Comparison of ENCODE assay signal across 15 cellular contexts in genomic region chr3:178705925-178706324, GRCh38.
DNase-seq lines count a peak whose midpoint lies in the region; ATAC-seq and TF ChIP-seq lines count a peak whose summit lies in the region.
"Had no signal": no experiment of that assay in that cellular context is flagged by ENCODE, and none has a peak within 500 bp of the region (broad histone marks: within the 10 kb centered on the region; RNA-seq: fewer than 3 reads in every experiment).

No MANE protein-coding gene starts in this region.

- H3K9me1 ChIP-seq in IMR-90 (ENCODE audit: insufficient read depth, low read length) = peaks cover 4% of the 10 kb centered on the region; the same call in 1 of the 2 replicates

- no peaks in the 10 kb centered on the region for H3K9me3 ChIP-seq in IMR-90 (ENCODE audit: control insufficient read depth, insufficient read depth, low read length)
- H3K9me3 ChIP-seq: SJCRH30 had no signal

- TF ChIP-seq POLR2A in IMR-90 (IDR thresholded peaks at IDR 0.05; ENCODE audit: low read depth, low read length) = no peak

- H2BK15ac ChIP-seq in IMR-90 (ENCODE audit: low read depth, low read length) = peak overlapping the region; percentile 54; the same call in 2 of the 3 replicates

- TF ChIP-seq RAD21 in IMR-90 (IDR thresholded peaks at IDR 0.05; ENCODE audit: low read length) = no peak

- TF ChIP-seq CTCF in IMR-90 (conservative IDR thresholded peaks at IDR 0.05; ENCODE audit: low read depth, low read length) = no peak
- no peak for TF ChIP-seq CTCF in RWPE1 (conservative IDR thresholded peaks at IDR 0.05; ENCODE audit: low read depth)

- H2BK20ac ChIP-seq in IMR-90 (ENCODE audit: low read depth, low read length) = peak overlapping the region; percentile 90; the same call in 1 of the 2 replicates

- H2AK5ac ChIP-seq in IMR-90 (ENCODE audit: low read depth, low read length) = no peak overlapping the region

- H3K14ac ChIP-seq in IMR-90 (replicated peaks; ENCODE audit: low read depth, low read length) = peak overlapping the region; percentile 61; the same call in 1 of the 2 replicates

- POLR2A ChIA-PET in IMR-90 (lab: Charles Lee; ENCODE audit: unreplicated experiment) = no interaction called here
- POLR2A ChIA-PET in RWPE1 (lab: Yijun Ruan, JAX; ENCODE audit: low non-redundant PET) = no interaction called here

- H3K27ac ChIP-seq in IMR-90 (ENCODE audit: insufficient read depth, low read length) (no peak overlapping the region; the same call in 1 of the 2 replicates), RWPE1 (no peak overlapping the region)
- H3K27ac ChIP-seq: KMS-11, neural progenitor cell, SJCRH30 had no signal

- peak overlapping the region; percentile 69 for H2BK5ac ChIP-seq in IMR-90 (ENCODE audit: low read depth, low read length, poor library complexity, severe bottlenecking)

- intact Hi-C loops in IMR-90 (cut with micrococcal nuclease) = loop anchor here (10.0 kb wide), 1 partner anchor 271 kb away; no protein-coding TSS in a partner anchor

- dilution Hi-C loops in IMR-90 (cut with HindIII; ENCODE audit: low sequenced_read_pairs, unreplicated experiment) = no loop called here

- peaks cover 26% of the 10 kb centered on the region for H3K4me1 ChIP-seq in IMR-90 (ENCODE audit: control insufficient read depth, insufficient read depth, low read length)
- H3K4me1 ChIP-seq: SJCRH30 had no signal

- H3K4me2 ChIP-seq in IMR-90 (ENCODE audit: low read depth, low read length) = peak overlapping the region; percentile 79; the same call in 1 of the 2 replicates
- H3K4me2 ChIP-seq: KMS-11, neural progenitor cell had no signal

- WGBS in IMR-90 (ENCODE audit: extremely low coverage in 2 of 2, insufficient read length in 1 of 2), 2 experiments = no CpG with 5 or more reads among the region's 4 CpGs

- ATAC-seq in IMR-90 (ENCODE audit: low read depth) (peak; percentile 37), GM18858 (IDR thresholded peaks at IDR 0.05; ENCODE audit: unreplicated experiment) (no peak), GM18907 (IDR thresholded peaks at IDR 0.05; ENCODE audit: unreplicated experiment) (no peak)
- ATAC-seq in activated CD4-positive, CD25-positive, alpha-beta regulatory T cell treated with anti-CD3 and anti-CD28 coated beads, Interleukin-2, amount 50 U/mL, for 24 hours = no peak
- ATAC-seq: activated T-cell treated with anti-CD3 and anti-CD28 coated beads, Interleukin-2, amount 50 U/mL, for 4 hours had no signal

- peak overlapping the region; percentile 10; the same call in 1 of the 2 replicates for H4K91ac ChIP-seq in IMR-90 (ENCODE audit: insufficient read depth, low read depth, low read length)

- 0 out of 4 replicates have a peak overlapping the region, but pooled peaks of 1 of the 2 experiments have one; percentile 39 for H4K8ac ChIP-seq in IMR-90 (ENCODE audit: low read depth in 2 of 2, low read length in 2 of 2)

- H3K56ac ChIP-seq in IMR-90 (ENCODE audit: extremely low read depth, insufficient read depth, low read length) = no peak overlapping the region

- H4K5ac ChIP-seq in IMR-90 (ENCODE audit: low read depth, low read length) = peak overlapping the region; percentile 17; the same call in 1 of the 2 replicates

- H3K18ac ChIP-seq in IMR-90 (ENCODE audit: low read depth, low read length) = peak overlapping the region; percentile 89

- in situ Hi-C loops in IMR-90 (cut with MboI; ENCODE audit: low sequenced_read_pairs) = no loop called here

- H3K27me3 ChIP-seq in IMR-90 (ENCODE audit: control insufficient read depth, insufficient read depth, low read length) = no peaks in the 10 kb centered on the region
- H3K27me3 ChIP-seq: neural progenitor cell, SJCRH30 had no signal

- BruUV-seq in IMR-90 (replicated peaks; lab: Mats Ljungman, UMichigan) = no TSS peak

- no peaks in the 10 kb centered on the region for H3K36me3 ChIP-seq in IMR-90 (ENCODE audit: control insufficient read depth, insufficient read depth, low read length)
- H3K36me3 ChIP-seq: neural progenitor cell, SJCRH30 had no signal

- peak overlapping the region; percentile 77; the same call in 1 of the 2 replicates for H2BK120ac ChIP-seq in IMR-90 (ENCODE audit: low read depth, low read length)

- CTCF ChIA-PET in IMR-90 (lab: Yijun Ruan, JAX) = no interaction called here
- CTCF ChIA-PET in RWPE1 (lab: Yijun Ruan, JAX) = interaction anchor here (0.6 kb wide), 1 partner anchor 390 kb away, joined by 4 read pairs; no protein-coding TSS in a partner anchor

- H3K4ac ChIP-seq in IMR-90 (ENCODE audit: low read depth, low read length) = peak overlapping the region; percentile 63; the same call in 1 of the 2 replicates

- no peak overlapping the region; the same call in 1 of the 2 replicates for H3K23ac ChIP-seq in IMR-90 (ENCODE audit: low read depth, low read length)

- H2AK9ac ChIP-seq in IMR-90 (replicated peaks; ENCODE audit: low read depth, low read length, poor library complexity) = no peak overlapping the region

- H4K20me1 ChIP-seq in IMR-90 (ENCODE audit: insufficient read depth, low read length) = no peaks in the 10 kb centered on the region

- no peak overlapping the region for H3K9ac ChIP-seq in IMR-90 (ENCODE audit: low read depth, low read length)
- H3K9ac ChIP-seq: KMS-11, neural progenitor cell had no signal

- peak overlapping the region; percentile 19 for H2AFZ ChIP-seq in IMR-90 (replicated peaks; ENCODE audit: low read length, poor library complexity)
- H2AFZ ChIP-seq: neural progenitor cell had no signal

- H3K4me3 ChIP-seq in IMR-90 (ENCODE audit: insufficient read depth, low read depth, low read length) = no peak overlapping the region
- H3K4me3 ChIP-seq: neural progenitor cell, SJCRH30 had no signal

- no peaks in the 10 kb centered on the region for H3K79me1 ChIP-seq in IMR-90 (ENCODE audit: low read depth in 1 of 2, low read length in 2 of 2)

- DNase-seq in DMS153 (lab: John Stamatoyannopoulos, UW) = peak; percentile 58
- DNase-seq in IMR-90 = peak; percentile 60
- DNase-seq in RWPE1 (ENCODE audit: low spot score) = peak; percentile 80
- peak; percentile 74 for DNase-seq in iris pigment epithelial cell (ENCODE audit: low read depth)
- no peak for DNase-seq in stimulated activated CD4-positive, alpha-beta T cell treated with anti-CD3 and anti-CD28 coated beads, Interleukin-4, amount 100 ng/mL, for 24 hours
- DNase-seq: activated T-cell treated with anti-CD3 and anti-CD28 coated beads, Interleukin-2, amount 50 U/mL, for 4 hours; C1 segment of cervical spinal cord; H9; islet precursor cell had no signal

TF ChIP-seq in IMR-90, 13 proteins besides CTCF, POLR2A, EP300 and RAD21:
- TF ChIP-seq MXI1 (IDR thresholded peaks at IDR 0.05; ENCODE audit: borderline replicate concordance, low read depth, low read length) = no peak
- no peak for TF ChIP-seq RFX5 (IDR thresholded peaks at IDR 0.05; ENCODE audit: low read depth, low read length)
- no peak for TF ChIP-seq FOS (IDR thresholded peaks at IDR 0.05; ENCODE audit: low read depth, low read length)
- no peak for TF ChIP-seq RCOR1 (IDR thresholded peaks at IDR 0.05; ENCODE audit: insufficient replicate concordance, low read length)
- TF ChIP-seq BHLHE40 (IDR thresholded peaks at IDR 0.05; ENCODE audit: low read depth, low read length) = no peak
- TF ChIP-seq SMC3 (IDR thresholded peaks at IDR 0.05; ENCODE audit: low read depth, low read length) = no peak
- TF ChIP-seq CEBPB (IDR thresholded peaks at IDR 0.05; ENCODE audit: low read depth, low read length) = no peak
- no peak for TF ChIP-seq USF2 (IDR thresholded peaks at IDR 0.05; ENCODE audit: low read depth, low read length)
- no peak for TF ChIP-seq MAZ (IDR thresholded peaks at IDR 0.05; ENCODE audit: borderline replicate concordance, low read depth, low read length)
- TF ChIP-seq NFE2L2 (IDR thresholded peaks at IDR 0.05; ENCODE audit: low read depth, low read length) = no peak
